8 cellular contexts compared by ENCODE assay signal in the genomic region with DNA sequence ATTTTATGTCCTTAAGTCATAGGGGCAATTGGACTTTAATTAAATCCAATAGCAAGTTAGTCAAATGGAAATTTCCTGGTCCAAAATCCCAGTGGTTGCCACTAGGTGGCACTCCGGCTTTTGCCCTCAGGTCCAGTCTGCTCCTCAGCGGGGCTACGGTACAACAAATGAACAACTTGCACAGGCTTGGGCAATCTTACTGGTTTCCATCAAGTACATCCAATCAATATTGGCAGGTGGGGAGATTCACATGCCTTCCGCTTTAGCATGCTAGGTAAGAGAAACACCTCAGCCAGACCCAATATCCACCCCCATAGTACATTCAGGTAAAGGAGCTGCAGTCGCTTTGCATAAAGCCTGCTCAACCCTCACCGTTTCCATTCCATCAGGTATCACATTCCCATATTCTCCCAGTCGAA. TPM values are rescaled to one million over a fixed set of nuclear protein-coding genes. Genes with fewer than 3 reads are reported as not detected.
DNase-seq lines count a peak whose midpoint lies in the region; ATAC-seq, FAIRE-seq and TF ChIP-seq lines count a peak whose summit lies in the region.

No MANE protein-coding gene starts in this region.

- H3K4me3 ChIP-seq in choroid plexus epithelial cell (ENCODE audit: low read depth, low read length), result no peak overlapping the region
- H3K4me3 ChIP-seq in lower leg skin (ENCODE audit: low read depth, poor library complexity, severe bottlenecking), result no peak overlapping the region

- 32% methylated on average over 7 of the region's 7 CpGs for WGBS in lower leg skin, 2 donors

- H3K4me3 Mint-ChIP-seq in activated CD4-positive, alpha-beta T cell treated with anti-CD3 and anti-CD28 coated beads for 36 hours, result no peak overlapping the region

- intact Hi-C loops in activated CD4-positive, alpha-beta T cell treated with anti-CD3 and anti-CD28 coated beads for 36 hours (cut with DNase I, micrococcal nuclease), result loop anchor here (1.0 to 10.0 kb wide), 7 partner anchors 19 to 277 kb away; partner anchors contain the start of genes PFN3 (in 1 of the 2), SLC34A1 (in 1 of the 2) and TMED9 (in 1 of the 2)
- intact Hi-C loops in lower leg skin (cut with DNase I; ENCODE audit: low total_unique reads), result loop anchor here (10.0 kb wide), 1 partner anchor 137 kb away; no protein-coding TSS in a partner anchor

- no peaks in the 10 kb centered on the region for H3K27me3 Mint-ChIP-seq in activated CD4-positive, alpha-beta T cell treated with anti-CD3 and anti-CD28 coated beads for 36 hours

- peak; percentile 75 for ATAC-seq in activated CD4-positive, alpha-beta T cell treated with anti-CD3 and anti-CD28 coated beads for 36 hours
- no peak for ATAC-seq in HG02610 (IDR thresholded peaks at IDR 0.05; ENCODE audit: unreplicated experiment)

- H3K9me3 Mint-ChIP-seq in activated CD4-positive, alpha-beta T cell treated with anti-CD3 and anti-CD28 coated beads for 36 hours (ENCODE audit: low read depth), result peaks cover 2% of the 10 kb centered on the region

- H3K36me3 Mint-ChIP-seq in activated CD4-positive, alpha-beta T cell treated with anti-CD3 and anti-CD28 coated beads for 36 hours (ENCODE audit: low read depth), result peaks cover 10% of the 10 kb centered on the region

- no peak for TF ChIP-seq POLR2A in lower leg skin (IDR thresholded peaks at IDR 0.05)

- CTCF ChIA-PET in activated CD4-positive, alpha-beta T cell treated with anti-CD3 and anti-CD28 coated beads for 36 hours (lab: Charles Lee), result interaction anchor here (0.7 to 4.5 kb wide), 27 partner anchors 8 to 376 kb away, joined by 3 to 20 read pairs (median 4); no protein-coding TSS in a partner anchor

- FAIRE-seq in GM19239 (lab: Jason Lieb, UNC), result peak; percentile 90

- TF ChIP-seq CTCF in choroid plexus epithelial cell (conservative IDR thresholded peaks at IDR 0.05; ENCODE audit: low read depth, low read length) (peak; percentile 95), lower leg skin (IDR thresholded peaks at IDR 0.05) (peak in 1 of 3 donors; percentile 41)

- H3K27ac Mint-ChIP-seq in activated CD4-positive, alpha-beta T cell treated with anti-CD3 and anti-CD28 coated beads for 36 hours, result no peak overlapping the region

- peaks cover 19% of the 10 kb centered on the region for H3K4me1 Mint-ChIP-seq in activated CD4-positive, alpha-beta T cell treated with anti-CD3 and anti-CD28 coated beads for 36 hours

- POLR2A ChIA-PET in activated CD4-positive, alpha-beta T cell treated with anti-CD3 and anti-CD28 coated beads for 36 hours (lab: Charles Lee), result interaction anchor here (0.6 to 0.9 kb wide), 2 partner anchors 10 to 27 kb away, joined by 4 to 6 read pairs; no protein-coding TSS in a partner anchor

- DNase-seq in AG08396 (ENCODE audit: low spot score) (peak; percentile 78), GM19239 (ENCODE audit: insufficient read length, low spot score) (no peak), NCI-H524 treated with DMSO at 0.1 percent for 48 hours (lab: John Stamatoyannopoulos, UW) (peak; percentile 3), choroid plexus epithelial cell (ENCODE audit: low read depth) (peak; percentile 91), lower leg skin (ENCODE audit: low spot score in 2 of 2) (peak; percentile 71 to 94)
- DNase-seq in activated CD4-positive, alpha-beta T cell treated with anti-CD3 and anti-CD28 coated beads for 36 hours, result peak; percentile 87
- peak; percentile 43 to 70 (median 62) for DNase-seq in stimulated activated CD4-positive, alpha-beta T cell treated with anti-CD3 and anti-CD28 coated beads, TNF-alpha, amount 100 ng/mL, for 24 hours (ENCODE audit: low read depth in 3 of 3)

RNA-seq across cellular contexts. Expression of gene MXD3, which starts 6.3 kb away (rescaled TPM):
- total RNA-seq in activated CD4-positive, alpha-beta T cell treated with anti-CD3 and anti-CD28 coated beads for 36 hours, result 10 to 100 TPM; 21.3 to 27.2 TPM
- 10 to 100 TPM in 2 of 4 donors, 1 to 10 TPM in 2; 4.9 to 19.8 (median 13.2) TPM for total RNA-seq in lower leg skin

RNA-seq across cellular contexts. Expression of gene PRELID1, which starts 14.4 kb away (rescaled TPM):
- 100 to 1,000 TPM; 266 to 362 TPM for total RNA-seq in activated CD4-positive, alpha-beta T cell treated with anti-CD3 and anti-CD28 coated beads for 36 hours
- 100 to 1,000 TPM in 2 of 4 donors, 10 to 100 TPM in 2; 60.7 to 122 (median 96.7) TPM for total RNA-seq in lower leg skin

RNA-seq across cellular contexts. Expression of gene RAB24, which starts 14.4 kb away (rescaled TPM):
- 10 to 100 TPM; 10.9 to 21.0 TPM for total RNA-seq in activated CD4-positive, alpha-beta T cell treated with anti-CD3 and anti-CD28 coated beads for 36 hours
- total RNA-seq in lower leg skin, result 10 to 100 TPM; 52.2 to 98.5 (median 73.7) TPM

RNA-seq across cellular contexts. Expression of gene LMAN2, which starts 33.5 kb away (rescaled TPM):
- total RNA-seq in activated CD4-positive, alpha-beta T cell treated with anti-CD3 and anti-CD28 coated beads for 36 hours, result 10 to 100 TPM; 74.5 to 92.1 TPM
- 100 to 1,000 TPM; 139 to 191 (median 166) TPM for total RNA-seq in lower leg skin

RNA-seq across cellular contexts. Expression of gene RGS14, which starts 39.8 kb away (rescaled TPM):
- 10 to 100 TPM; 43.8 to 62.0 TPM for total RNA-seq in activated CD4-positive, alpha-beta T cell treated with anti-CD3 and anti-CD28 coated beads for 36 hours
- 10 to 100 TPM; 28.6 to 38.3 (median 37.2) TPM for total RNA-seq in lower leg skin
